Comparison of ENCODE assay signal across 8 cellular contexts in the genomic region with DNA sequence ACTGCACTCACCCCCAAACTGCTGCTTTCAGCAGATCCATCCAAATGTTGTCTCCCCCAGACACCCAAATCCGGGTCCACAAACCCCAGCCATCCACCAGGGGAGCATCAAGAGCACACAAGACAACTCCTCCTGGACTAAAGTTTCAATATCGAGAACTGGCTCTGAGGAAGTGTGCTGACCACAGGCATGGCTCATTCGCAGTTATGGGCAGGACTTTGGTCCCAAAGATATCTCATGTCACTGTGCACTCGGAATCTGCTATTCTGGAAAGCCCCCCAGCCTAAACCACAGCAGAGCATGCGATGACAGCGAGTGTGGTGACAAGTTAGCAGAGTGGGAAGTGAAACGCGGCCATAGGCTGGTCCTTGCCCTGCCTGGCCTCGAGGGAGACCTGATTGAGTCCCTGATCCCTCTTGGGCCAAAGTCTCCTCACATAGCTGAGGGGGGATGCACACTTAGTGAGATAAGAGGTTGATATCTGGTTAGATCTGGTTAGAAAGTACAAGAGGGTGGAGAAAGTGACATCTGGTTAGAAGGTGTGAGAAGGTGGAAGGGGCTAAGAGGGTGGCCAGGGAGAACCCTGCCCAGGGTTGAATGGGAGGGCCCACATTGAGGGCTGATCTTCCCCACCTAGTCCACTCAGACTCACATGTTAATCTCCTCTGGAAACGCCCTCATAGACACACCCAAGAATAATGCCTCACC.
DNase-seq lines count a peak whose midpoint lies in the region; ATAC-seq, FAIRE-seq and TF ChIP-seq lines count a peak whose summit lies in the region.

No MANE protein-coding gene starts in this region.

- peaks cover 0 to 5% of the 10 kb centered on the region in 2 donors for H3K9me3 ChIP-seq in kidney (ENCODE audit: control insufficient read depth in 1 of 2, low read length in 2 of 2)

- no peak overlapping the region; the same call in 1 of the 2 replicates for H3K4me2 ChIP-seq in KMS-11

- TF ChIP-seq CTCF in GM13977 (IDR thresholded peaks at IDR 0.05; ENCODE audit: extremely low read depth, insufficient read depth, missing control alignments), result peak; percentile 7
- TF ChIP-seq CTCF in KMS-11 (conservative IDR thresholded peaks at IDR 0.05; ENCODE audit: low read depth, low read length), result 0 out of 2 replicates have a peak, but pooled peaks have one; percentile 17
- no peak for TF ChIP-seq CTCF in kidney (IDR thresholded peaks at IDR 0.05; ENCODE audit: borderline replicate concordance, extremely low read depth, insufficient read depth)

- no peaks in the 10 kb centered on the region for H3K36me3 ChIP-seq in KMS-11 (ENCODE audit: insufficient read depth)
- no peaks in the 10 kb centered on the region for H3K36me3 ChIP-seq in kidney (ENCODE audit: control insufficient read depth in 1 of 2, insufficient read depth in 2 of 2, low read length in 2 of 2)

- H3K79me2 ChIP-seq in KMS-11 (ENCODE audit: insufficient read depth, low read depth), result no peaks in the 10 kb centered on the region

- H3K27me3 ChIP-seq in KMS-11 (ENCODE audit: insufficient read depth, low read depth), result no peaks in the 10 kb centered on the region

- DNase-seq in GM13977 (ENCODE audit: low spot score) (peak; percentile 59), glomerular visceral epithelial cell (ENCODE audit: extremely low spot score) (peak; percentile 41), NCI-H82 treated with DMSO at 0.1 percent for 48 hours (lab: John Stamatoyannopoulos, UW; ENCODE audit: unreplicated experiment) (no peak), DMS 273 (lab: John Stamatoyannopoulos, UW; ENCODE audit: unreplicated experiment) (no peak), kidney (no peak)

- H3K9ac ChIP-seq in KMS-11 (no peak overlapping the region), kidney (ENCODE audit: low read length in 2 of 2) (no peak overlapping the region)

- no peak overlapping the region for H2AFZ ChIP-seq in KMS-11 (ENCODE audit: low read depth)

- ATAC-seq in GM21619 (IDR thresholded peaks at IDR 0.05; ENCODE audit: unreplicated experiment), result peak; percentile 84
- no peak for ATAC-seq in HG03469 (IDR thresholded peaks at IDR 0.05; ENCODE audit: unreplicated experiment)

- no peaks in the 10 kb centered on the region for H4K20me1 ChIP-seq in KMS-11 (ENCODE audit: insufficient read depth)

- no peak for FAIRE-seq in kidney (lab: Jason Lieb, UNC)

- in situ Hi-C loops in GM13977 (cut with MboI; ENCODE audit: low pct_unique_long_range_greater_than_20kb, low sequenced_read_pairs, unreplicated experiment), result no loop called here

- H3K4me1 ChIP-seq in KMS-11 (ENCODE audit: low read depth, poor library complexity, severe bottlenecking) (peaks cover 13% of the 10 kb centered on the region), kidney (ENCODE audit: control insufficient read depth in 1 of 2, insufficient read depth in 1 of 2, low read depth in 1 of 2, low read length in 2 of 2) (peaks cover 4 to 7% of the 10 kb centered on the region in 2 donors)

- H3K27ac ChIP-seq in KMS-11, result no peak overlapping the region
- no peak overlapping the region for H3K27ac ChIP-seq in kidney (ENCODE audit: low read depth in 2 of 2, low read length in 2 of 2)

- intact Hi-C loops in kidney (cut with DNase I), result no loop called here

- no peak overlapping the region for H3K4me3 ChIP-seq in KMS-11 (IDR thresholded peaks at IDR 0.05; ENCODE audit: insufficient read depth, low read depth, low read length)
- no peak overlapping the region for H3K4me3 ChIP-seq in kidney (ENCODE audit: low read length in 2 of 2)

Comparison
In these comparisons a context has a peak if more than half of its experiments do, and no peak if none do; other contexts are left out.
1. DNase-seq: peak in GM13977 (single experiment) and glomerular visceral epithelial cell (single experiment); none in NCI-H82 treated with DMSO at 0.1 percent for 48 hours (single experiment), DMS 273 (single experiment) and kidney (single experiment).